1 cellular context compared by ENCODE assay signal in the genomic region with DNA sequence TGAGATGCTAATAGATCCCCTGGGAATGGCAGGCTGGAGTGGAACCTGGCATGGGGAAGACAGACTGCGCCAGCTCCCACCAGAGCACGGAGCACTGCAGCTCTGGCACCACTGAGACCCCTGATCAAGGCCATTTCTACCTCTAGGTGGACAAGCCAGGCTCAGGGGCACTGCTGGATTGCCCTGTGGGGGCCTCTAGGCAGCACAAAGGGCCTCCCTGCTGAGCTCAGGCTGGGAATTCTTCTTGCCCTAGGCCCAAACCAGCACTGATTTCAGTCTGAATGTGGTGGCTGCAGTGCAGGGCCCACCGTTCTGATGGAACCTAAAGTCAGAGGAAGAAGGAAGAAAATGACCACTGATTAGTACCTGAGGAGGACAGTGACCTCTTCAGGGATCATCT.
TF ChIP-seq lines count a peak whose summit lies in the region.

No MANE protein-coding gene starts in this region.

TF ChIP-seq in GM23338, 12 proteins besides CTCF, POLR2A, EP300 and RAD21 (continued from another document):
- TF ChIP-seq, protein P1, sequence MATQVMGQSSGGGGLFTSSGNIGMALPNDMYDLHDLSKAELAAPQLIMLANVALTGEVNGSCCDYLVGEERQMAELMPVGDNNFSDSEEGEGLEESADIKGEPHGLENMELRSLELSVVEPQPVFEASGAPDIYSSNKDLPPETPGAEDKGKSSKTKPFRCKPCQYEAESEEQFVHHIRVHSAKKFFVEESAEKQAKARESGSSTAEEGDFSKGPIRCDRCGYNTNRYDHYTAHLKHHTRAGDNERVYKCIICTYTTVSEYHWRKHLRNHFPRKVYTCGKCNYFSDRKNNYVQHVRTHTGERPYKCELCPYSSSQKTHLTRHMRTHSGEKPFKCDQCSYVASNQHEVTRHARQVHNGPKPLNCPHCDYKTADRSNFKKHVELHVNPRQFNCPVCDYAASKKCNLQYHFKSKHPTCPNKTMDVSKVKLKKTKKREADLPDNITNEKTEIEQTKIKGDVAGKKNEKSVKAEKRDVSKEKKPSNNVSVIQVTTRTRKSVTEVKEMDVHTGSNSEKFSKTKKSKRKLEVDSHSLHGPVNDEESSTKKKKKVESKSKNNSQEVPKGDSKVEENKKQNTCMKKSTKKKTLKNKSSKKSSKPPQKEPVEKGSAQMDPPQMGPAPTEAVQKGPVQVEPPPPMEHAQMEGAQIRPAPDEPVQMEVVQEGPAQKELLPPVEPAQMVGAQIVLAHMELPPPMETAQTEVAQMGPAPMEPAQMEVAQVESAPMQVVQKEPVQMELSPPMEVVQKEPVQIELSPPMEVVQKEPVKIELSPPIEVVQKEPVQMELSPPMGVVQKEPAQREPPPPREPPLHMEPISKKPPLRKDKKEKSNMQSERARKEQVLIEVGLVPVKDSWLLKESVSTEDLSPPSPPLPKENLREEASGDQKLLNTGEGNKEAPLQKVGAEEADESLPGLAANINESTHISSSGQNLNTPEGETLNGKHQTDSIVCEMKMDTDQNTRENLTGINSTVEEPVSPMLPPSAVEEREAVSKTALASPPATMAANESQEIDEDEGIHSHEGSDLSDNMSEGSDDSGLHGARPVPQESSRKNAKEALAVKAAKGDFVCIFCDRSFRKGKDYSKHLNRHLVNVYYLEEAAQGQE (IDR thresholded peaks at IDR 0.05; ENCODE audit: unreplicated experiment): no peak
- no peak for TF ChIP-seq EZH2 (IDR thresholded peaks at IDR 0.05; ENCODE audit: low read depth, unreplicated experiment)
- no peak for TF ChIP-seq CREB1 (CRISPR knock-in tag; IDR thresholded peaks at IDR 0.05; ENCODE audit: low read depth)
- TF ChIP-seq ZNF114 (CRISPR knock-in tag; IDR thresholded peaks at IDR 0.05): no peak
- TF ChIP-seq ZNF331 (CRISPR knock-in tag; IDR thresholded peaks at IDR 0.05; ENCODE audit: low read depth): no peak
- TF ChIP-seq, protein P2, sequence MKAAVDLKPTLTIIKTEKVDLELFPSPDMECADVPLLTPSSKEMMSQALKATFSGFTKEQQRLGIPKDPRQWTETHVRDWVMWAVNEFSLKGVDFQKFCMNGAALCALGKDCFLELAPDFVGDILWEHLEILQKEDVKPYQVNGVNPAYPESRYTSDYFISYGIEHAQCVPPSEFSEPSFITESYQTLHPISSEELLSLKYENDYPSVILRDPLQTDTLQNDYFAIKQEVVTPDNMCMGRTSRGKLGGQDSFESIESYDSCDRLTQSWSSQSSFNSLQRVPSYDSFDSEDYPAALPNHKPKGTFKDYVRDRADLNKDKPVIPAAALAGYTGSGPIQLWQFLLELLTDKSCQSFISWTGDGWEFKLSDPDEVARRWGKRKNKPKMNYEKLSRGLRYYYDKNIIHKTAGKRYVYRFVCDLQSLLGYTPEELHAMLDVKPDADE (IDR thresholded peaks at IDR 0.05): no peak
- TF ChIP-seq STAT1 (IDR thresholded peaks at IDR 0.05; ENCODE audit: unreplicated experiment): no peak
